In genomic region chr6:33160728-33161323, GRCh38 we compare ENCODE assay signal across 8 cellular contexts. TPM values are rescaled to one million over a fixed set of nuclear protein-coding genes. Genes with fewer than 3 reads are reported as not detected.
DNase-seq lines count a peak whose midpoint lies in the region; ATAC-seq and TF ChIP-seq lines count a peak whose summit lies in the region.

No MANE protein-coding gene starts in this region.

- H3K36me3 Mint-ChIP-seq in activated CD4-positive, alpha-beta T cell treated with anti-CD3 and anti-CD28 coated beads, Interleukin-2, amount 10 ng/mL, durations not matched to agents 7 days and 5 days (ENCODE audit: low read depth) = no peaks in the 10 kb centered on the region

- H3K27me3 ChIP-seq in PC-3 (ENCODE audit: low read length) (no peaks in the 10 kb centered on the region), mucosa of rectum (ENCODE audit: control insufficient read depth in 2 of 2, insufficient read depth in 2 of 2, low read length in 2 of 2) (peaks cover 0 to 2% of the 10 kb centered on the region in 2 donors)

- H3K4me1 ChIP-seq in PC-3 (ENCODE audit: insufficient read depth, low read length) = peaks cover 18% of the 10 kb centered on the region
- peaks cover 11 to 12% of the 10 kb centered on the region in 2 donors for H3K4me1 ChIP-seq in mucosa of rectum (ENCODE audit: control insufficient read depth in 2 of 2, insufficient read depth in 2 of 2, low read length in 2 of 2)

- CTCF ChIA-PET in activated CD4-positive, alpha-beta T cell treated with anti-CD3 and anti-CD28 coated beads, Interleukin-2, amount 10 ng/mL, durations not matched to agents 7 days and 5 days (lab: Charles Lee) = interaction anchor here (0.6 to 2.6 kb wide), 7 partner anchors 11 to 163 kb away, joined by 3 to 14 read pairs (median 3); no protein-coding TSS in a partner anchor
- CTCF ChIA-PET in PC-3 (lab: Charles Lee) = interaction anchor here (0.9 kb wide), 1 partner anchor 87 kb away, joined by 3 read pairs; no protein-coding TSS in a partner anchor

- ATAC-seq in PC-3 (peak; percentile 84), GM19463 (IDR thresholded peaks at IDR 0.05; ENCODE audit: unreplicated experiment) (no peak)

- H3K27ac Mint-ChIP-seq in activated CD4-positive, alpha-beta T cell treated with anti-CD3 and anti-CD28 coated beads, Interleukin-2, amount 10 ng/mL, durations not matched to agents 7 days and 5 days = no peak overlapping the region

- no peaks in the 10 kb centered on the region for H3K9me3 Mint-ChIP-seq in activated CD4-positive, alpha-beta T cell treated with anti-CD3 and anti-CD28 coated beads, Interleukin-2, amount 10 ng/mL, durations not matched to agents 7 days and 5 days

- H3F3A ChIP-seq in PC-3 (ENCODE audit: low read length, unreplicated experiment) = no peaks in the 10 kb centered on the region

- H2AFZ ChIP-seq in PC-3 (ENCODE audit: low read length) = peak overlapping the region; percentile 93

- H3K4me3 Mint-ChIP-seq in activated CD4-positive, alpha-beta T cell treated with anti-CD3 and anti-CD28 coated beads, Interleukin-2, amount 10 ng/mL, durations not matched to agents 7 days and 5 days = peak overlapping the region; percentile 77

- no peaks in the 10 kb centered on the region for H4K20me1 ChIP-seq in PC-3 (ENCODE audit: low read length)

- intact Hi-C loops in PC-3 (cut with micrococcal nuclease) = loop anchor here (2.0 to 5.0 kb wide), 2 partner anchors 36 to 88 kb away; no protein-coding TSS in a partner anchor

- no peak for DNase-seq in activated CD4-positive, alpha-beta T cell treated with anti-CD3 and anti-CD28 coated beads, Interleukin-2, amount 10 ng/mL, durations not matched to agents 7 days and 5 days
- no peak for DNase-seq in activated CD4-positive, alpha-beta T cell treated with anti-CD3 and anti-CD28 coated beads, Interleukin-2, amount 50 U/mL, for 48 hours
- peak; percentile 89 for DNase-seq in PC-3
- peak; percentile 75 for DNase-seq in dedifferentiated amniotic fluid mesenchymal stem cell (ENCODE audit: extremely low spot score)
- no peak for DNase-seq in effector CD8-positive, alpha-beta T cell (lab: John Stamatoyannopoulos, UW)
- no peak for DNase-seq in SKM-1 (lab: John Stamatoyannopoulos, UW; ENCODE audit: unreplicated experiment)

- no TSS peak for BruUV-seq in PC-3 (replicated peaks; lab: Mats Ljungman, UMichigan)

- no peaks in the 10 kb centered on the region for H3K9me2 ChIP-seq in PC-3 (replicated peaks; ENCODE audit: low read length)

- H3K4me1 Mint-ChIP-seq in activated CD4-positive, alpha-beta T cell treated with anti-CD3 and anti-CD28 coated beads, Interleukin-2, amount 10 ng/mL, durations not matched to agents 7 days and 5 days = peaks cover 19% of the 10 kb centered on the region

- H3K9me3 ChIP-seq in PC-3 (ENCODE audit: low read length) = no peaks in the 10 kb centered on the region
- H3K9me3 ChIP-seq in mucosa of rectum (ENCODE audit: control insufficient read depth in 2 of 2, low read length in 2 of 2) = no peaks in the 10 kb centered on the region

- H3K36me3 ChIP-seq in PC-3 (ENCODE audit: low read depth, low read length) = no peaks in the 10 kb centered on the region
- H3K36me3 ChIP-seq in mucosa of rectum (ENCODE audit: control insufficient read depth in 2 of 2, insufficient read depth in 2 of 2, low read length in 2 of 2) = no peaks in the 10 kb centered on the region

- H3K79me2 ChIP-seq in PC-3 (ENCODE audit: low read length) = no peaks in the 10 kb centered on the region

- peaks cover 3% of the 10 kb centered on the region for H3K27me3 Mint-ChIP-seq in activated CD4-positive, alpha-beta T cell treated with anti-CD3 and anti-CD28 coated beads, Interleukin-2, amount 10 ng/mL, durations not matched to agents 7 days and 5 days

- POLR2A ChIA-PET in activated CD4-positive, alpha-beta T cell treated with anti-CD3 and anti-CD28 coated beads, Interleukin-2, amount 10 ng/mL, durations not matched to agents 7 days and 5 days (lab: Charles Lee) = no interaction called here
- POLR2A ChIA-PET in PC-3 (lab: Charles Lee; ENCODE audit: unreplicated experiment) = interaction anchor here (0.6 kb wide), 1 partner anchor 151 kb away, joined by 6 read pairs; no protein-coding TSS in a partner anchor

- H3K4me3 ChIP-seq in PC-3 (ENCODE audit: low read length) (peak overlapping the region; percentile 69), mucosa of rectum (ENCODE audit: low read length in 2 of 2) (peak overlapping the region in 1 of 2 donors; percentile 67)

- H3K4me2 ChIP-seq in PC-3 (ENCODE audit: low read length) = peak overlapping the region; percentile 95

- H3K27ac ChIP-seq in PC-3 (ENCODE audit: low read length) (peak overlapping the region; percentile 38), mucosa of rectum (ENCODE audit: low read depth in 2 of 2, low read length in 2 of 2) (peak overlapping the region; percentile 58 to 64)

- H3K9ac ChIP-seq in PC-3 (ENCODE audit: low read length) = peak overlapping the region; percentile 71
- peak overlapping the region in 1 of 2 donors; percentile 78 for H3K9ac ChIP-seq in mucosa of rectum (ENCODE audit: low read depth in 1 of 2, low read length in 2 of 2)

- no peak for TF ChIP-seq CTCF in PC-3 (conservative IDR thresholded peaks at IDR 0.05; ENCODE audit: low read depth, low read length)

RNA-seq across cellular contexts. Expression of gene COL11A2, which starts 31.4 kb away (rescaled TPM):
- total RNA-seq in activated CD4-positive, alpha-beta T cell treated with anti-CD3 and anti-CD28 coated beads, Interleukin-2, amount 10 ng/mL, durations not matched to agents 7 days and 5 days = 1 to 10 TPM; 1.3 to 1.4 TPM
- 0.58 and 0.63 TPM in 2 replicates for total RNA-seq in PC-3 (2014; rRNA removed)

RNA-seq across cellular contexts. Expression of gene RXRB, which starts 39.6 kb away (rescaled TPM):
- 10 to 100 TPM; 45.0 to 46.2 TPM for total RNA-seq in activated CD4-positive, alpha-beta T cell treated with anti-CD3 and anti-CD28 coated beads, Interleukin-2, amount 10 ng/mL, durations not matched to agents 7 days and 5 days
- 24.0 and 30.9 TPM in 2 replicates for total RNA-seq in PC-3 (2014; rRNA removed)

RNA-seq across cellular contexts. Expression of gene SLC39A7, which starts 39.8 kb away (rescaled TPM):
- 10 to 100 TPM; 34.8 to 48.5 TPM for total RNA-seq in activated CD4-positive, alpha-beta T cell treated with anti-CD3 and anti-CD28 coated beads, Interleukin-2, amount 10 ng/mL, durations not matched to agents 7 days and 5 days
- total RNA-seq in PC-3 (2014; rRNA removed) = 128 and 149 TPM in 2 replicates

RNA-seq across cellular contexts. Expression of gene HSD17B8, which starts 43.6 kb away (rescaled TPM):
- total RNA-seq in activated CD4-positive, alpha-beta T cell treated with anti-CD3 and anti-CD28 coated beads, Interleukin-2, amount 10 ng/mL, durations not matched to agents 7 days and 5 days = 10 to 100 TPM; 11.0 to 13.6 TPM
- total RNA-seq in PC-3 (2014; rRNA removed) = 4.2 and 6.2 TPM in 2 replicates

RNA-seq across cellular contexts. Expression of gene RING1, which starts 47.5 kb away (rescaled TPM):
- total RNA-seq in activated CD4-positive, alpha-beta T cell treated with anti-CD3 and anti-CD28 coated beads, Interleukin-2, amount 10 ng/mL, durations not matched to agents 7 days and 5 days = 10 to 100 TPM; 38.1 to 44.0 TPM
- total RNA-seq in PC-3 (2014; rRNA removed) = 23.3 and 37.5 TPM in 2 replicates

Comparison
In these comparisons a context has a peak if more than half of its experiments do, and no peak if none do; other contexts are left out.
1. DNase-seq: peak in PC-3 (single experiment) and dedifferentiated amniotic fluid mesenchymal stem cell (single experiment); none in activated CD4-positive, alpha-beta T cell treated with anti-CD3 and anti-CD28 coated beads, Interleukin-2, amount 10 ng/mL, durations not matched to agents 7 days and 5 days (single experiment), activated CD4-positive, alpha-beta T cell treated with anti-CD3 and anti-CD28 coated beads, Interleukin-2, amount 50 U/mL, for 48 hours (0 of 2), effector CD8-positive, alpha-beta T cell (single experiment) and SKM-1 (single experiment).